Comparison of ENCODE assay signal across 24 cellular contexts in genomic region chr1:3326516-3327388, GRCh38.
"Had no signal": no experiment of that assay in that cellular context is flagged by ENCODE, and none has a peak within 500 bp of the region (broad histone marks: within the 10 kb centered on the region; RNA-seq: fewer than 3 reads in every experiment).

No MANE protein-coding gene starts in this region.

- H3K36me3 ChIP-seq: ascending aorta, MG63 had no signal

- H3K27ac ChIP-seq: body of pancreas, VCaP had no signal

- ATAC-seq: activated naive CD4-positive, alpha-beta T cell treated with anti-CD3 and anti-CD28 coated beads, Interleukin-2, amount 50 U/mL, for 72 hours; activated naive CD8-positive, alpha-beta T cell treated with anti-CD3 and anti-CD28 coated beads, Interleukin-2, amount 50 U/mL, for 24 hours; activated T-cell treated with anti-CD3 and anti-CD28 coated beads, Interleukin-2, amount 50 U/mL, for 4 hours; body of pancreas; PC-3 had no signal

- H3K27ac Mint-ChIP-seq: activated CD4-positive, alpha-beta memory T cell treated with anti-CD3 and anti-CD28 coated beads for 36 hours; activated CD4-positive, alpha-beta T cell treated with anti-CD3 and anti-CD28 coated beads, Interleukin-2, amount 10 ng/mL, durations not matched to agents 7 days and 5 days; activated naive CD4-positive, alpha-beta T cell treated with anti-CD3 and anti-CD28 coated beads, Interleukin-2, amount 50 U/mL, for 72 hours; activated naive CD8-positive, alpha-beta T cell treated with anti-CD3 and anti-CD28 coated beads, Interleukin-2, amount 50 U/mL, for 24 hours had no signal

- H3K4me3 ChIP-seq: ascending aorta, body of pancreas, MG63 had no signal

- H3K9me3 Mint-ChIP-seq: activated CD4-positive, alpha-beta memory T cell treated with anti-CD3 and anti-CD28 coated beads for 36 hours; activated CD4-positive, alpha-beta T cell treated with anti-CD3 and anti-CD28 coated beads, Interleukin-2, amount 10 ng/mL, durations not matched to agents 7 days and 5 days; activated naive CD4-positive, alpha-beta T cell treated with anti-CD3 and anti-CD28 coated beads, Interleukin-2, amount 50 U/mL, for 72 hours; activated naive CD8-positive, alpha-beta T cell treated with anti-CD3 and anti-CD28 coated beads, Interleukin-2, amount 50 U/mL, for 24 hours; activated T-cell treated with anti-CD3 and anti-CD28 coated beads, Interleukin-2, amount 50 U/mL, for 4 hours had no signal

- DNase-seq: activated CD4-positive, alpha-beta memory T cell treated with anti-CD3 and anti-CD28 coated beads for 36 hours; activated CD4-positive, alpha-beta T cell treated with anti-CD3 and anti-CD28 coated beads, Interleukin-2, amount 10 ng/mL, durations not matched to agents 7 days and 5 days; activated CD4-positive, CD25-positive, alpha-beta regulatory T cell; activated CD8-positive, alpha-beta memory T cell treated with anti-CD3 and anti-CD28 coated beads for 24 hours; activated effector memory CD4-positive, alpha-beta T cell treated with anti-CD3 and anti-CD28 coated beads, Interleukin-2, amount 50 U/mL, for 16 hours; activated naive CD4-positive, alpha-beta T cell treated with Interleukin-2 at 50 U/mL for 16 hours; activated naive CD8-positive, alpha-beta T cell treated with anti-CD3 and anti-CD28 coated beads, Interleukin-2, amount 50 U/mL, for 24 hours; activated T-cell treated with anti-CD3 and anti-CD28 coated beads, Interleukin-2, amount 50 U/mL, for 4 hours; amniotic stem cell; body of pancreas; MG63; NCI-H1105; NCI-H1436; NCI-H1694 treated with DMSO at 0.1 percent for 48 hours; NCI-H2029 treated with DMSO at 0.1 percent for 48 hours; NCI-H510A treated with DMSO at 0.1 percent for 48 hours; NCI-H69; PC-3; SK-N-SH; T-helper 1 cell had no signal

- H3K36me3 Mint-ChIP-seq: activated CD4-positive, alpha-beta memory T cell treated with anti-CD3 and anti-CD28 coated beads for 36 hours; activated naive CD4-positive, alpha-beta T cell treated with anti-CD3 and anti-CD28 coated beads, Interleukin-2, amount 50 U/mL, for 72 hours had no signal

- H3K27me3 Mint-ChIP-seq: activated CD4-positive, alpha-beta T cell treated with anti-CD3 and anti-CD28 coated beads, Interleukin-2, amount 10 ng/mL, durations not matched to agents 7 days and 5 days had no signal

- H3K9ac ChIP-seq: SK-N-SH had no signal

- H3K4me3 Mint-ChIP-seq: activated CD4-positive, alpha-beta memory T cell treated with anti-CD3 and anti-CD28 coated beads for 36 hours; activated CD4-positive, alpha-beta T cell treated with anti-CD3 and anti-CD28 coated beads, Interleukin-2, amount 10 ng/mL, durations not matched to agents 7 days and 5 days; activated naive CD8-positive, alpha-beta T cell treated with anti-CD3 and anti-CD28 coated beads, Interleukin-2, amount 50 U/mL, for 24 hours; activated T-cell treated with anti-CD3 and anti-CD28 coated beads, Interleukin-2, amount 50 U/mL, for 4 hours had no signal

- H3K27me3 ChIP-seq: ascending aorta, body of pancreas, MG63 had no signal

- H3K4me1 Mint-ChIP-seq: activated CD4-positive, alpha-beta T cell treated with anti-CD3 and anti-CD28 coated beads, Interleukin-2, amount 10 ng/mL, durations not matched to agents 7 days and 5 days had no signal

- FAIRE-seq: RCC 7860 had no signal

- H3K9me3 ChIP-seq: ascending aorta, body of pancreas, MG63, SK-N-SH had no signal

- H3K4me2 ChIP-seq: SK-N-SH had no signal
